In the genomic region with DNA sequence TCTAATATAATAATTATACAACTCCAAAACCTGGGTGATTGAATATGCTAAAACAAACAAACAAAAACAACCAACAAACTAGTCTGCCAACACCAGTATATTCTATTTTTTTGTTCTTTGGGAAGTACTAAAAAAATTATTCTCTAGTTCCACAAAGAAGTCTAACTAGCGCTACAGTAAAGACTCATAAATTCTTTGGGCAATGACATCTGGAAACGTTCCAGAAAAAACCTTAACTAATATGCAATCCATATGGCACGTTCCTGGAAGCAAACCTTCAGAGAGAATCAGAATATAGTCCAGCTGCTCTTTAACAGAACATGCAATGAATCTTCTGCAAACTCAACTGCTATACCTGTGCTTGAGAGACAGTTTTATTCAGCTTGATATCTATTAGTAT, we compare ENCODE assay signal across 18 cellular contexts.
DNase-seq lines count a peak whose midpoint lies in the region; ATAC-seq, FAIRE-seq and TF ChIP-seq lines count a peak whose summit lies in the region.
"Had no signal": no experiment of that assay in that cellular context is flagged by ENCODE, and none has a peak within 500 bp of the region (broad histone marks: within the 10 kb centered on the region; RNA-seq: fewer than 3 reads in every experiment).

No MANE protein-coding gene starts in this region.

- H3K4me3 ChIP-seq in epithelial cell of esophagus (ENCODE audit: low read length) (no peak overlapping the region), pancreas (no peak overlapping the region)
- H3K4me3 ChIP-seq: PC-9 had no signal

- H3K27ac ChIP-seq in pancreas = no peak overlapping the region
- H3K27ac ChIP-seq: KMS-11, PC-9 had no signal

- intact Hi-C loops in pancreas (cut with DNase I) = no loop called here

- FAIRE-seq in pancreas (lab: Jason Lieb, UNC) = no peak

- CTCF ChIA-PET in HEK293T (lab: Yijun Ruan, JAX) = no interaction called here

- no peaks in the 10 kb centered on the region for H3K27me3 ChIP-seq in pancreas
- H3K27me3 ChIP-seq: BE2C had no signal

- 17% methylated on average over 3 of the region's 3 CpGs for WGBS in pancreas, 2 donors

- no peak for DNase-seq in HEK293T (ENCODE audit: extremely low spot score)
- DNase-seq in NCI-H1417 treated with DMSO at 0.1 percent for 48 hours (lab: John Stamatoyannopoulos, UW) = peak; percentile 12
- peak; percentile 69 for DNase-seq in NCI-H69 (lab: John Stamatoyannopoulos, UW)
- DNase-seq in epithelial cell of esophagus (ENCODE audit: low read depth) = peak; percentile 2
- DNase-seq in glomerular visceral epithelial cell (ENCODE audit: extremely low spot score) = no peak
- DNase-seq in pancreas = no peak
- no peak for DNase-seq in middle frontal gyrus (ENCODE audit: extremely low spot score, low spot score)
- DNase-seq: BE2C; CD8-positive, alpha-beta T cell; GOT3; HFFc6; MM.1S; NCI-H1436; NCI-H2107; NCI-H526; PC-9; T-helper 17 cell had no signal

- POLR2A ChIA-PET in HEK293T (lab: Yijun Ruan, JAX) = no interaction called here

- TF ChIP-seq CTCF in epithelial cell of esophagus (IDR thresholded peaks at IDR 0.05; ENCODE audit: insufficient read depth, low read depth, low read length, missing control alignments) (no peak), pancreas (IDR thresholded peaks at IDR 0.05) (no peak)

- no peaks in the 10 kb centered on the region for H3K4me1 ChIP-seq in pancreas
- H3K4me1 ChIP-seq: BE2C had no signal

- ATAC-seq in pancreas = no peak
- ATAC-seq: CD8-positive, alpha-beta T cell; T-helper 17 cell had no signal

- H3K36me3 ChIP-seq in pancreas = no peaks in the 10 kb centered on the region
- H3K36me3 ChIP-seq: BE2C had no signal

- H3K9me3 ChIP-seq in pancreas = no peaks in the 10 kb centered on the region
- H3K9me3 ChIP-seq: BE2C had no signal

TF ChIP-seq in HEK293T, 16 proteins besides CTCF, POLR2A, EP300 and RAD21:
- no peak for TF ChIP-seq ZNF384 (IDR thresholded peaks at IDR 0.05)
- TF ChIP-seq CTBP1 (IDR thresholded peaks at IDR 0.05; ENCODE audit: borderline replicate concordance) = no peak
- no peak for TF ChIP-seq SUZ12 (IDR thresholded peaks at IDR 0.05)
- peak; percentile 59 for TF ChIP-seq PKNOX1 (IDR thresholded peaks at IDR 0.05)

Comparison
In these comparisons a context has a peak if more than half of its experiments do, and no peak if none do; other contexts are left out.
1. DNase-seq: peak in NCI-H1417 treated with DMSO at 0.1 percent for 48 hours (single experiment), NCI-H69 (single experiment) and epithelial cell of esophagus (single experiment); none in HEK293T (single experiment), glomerular visceral epithelial cell (single experiment), pancreas (0 of 6) and middle frontal gyrus (single experiment).